In the genomic region with DNA sequence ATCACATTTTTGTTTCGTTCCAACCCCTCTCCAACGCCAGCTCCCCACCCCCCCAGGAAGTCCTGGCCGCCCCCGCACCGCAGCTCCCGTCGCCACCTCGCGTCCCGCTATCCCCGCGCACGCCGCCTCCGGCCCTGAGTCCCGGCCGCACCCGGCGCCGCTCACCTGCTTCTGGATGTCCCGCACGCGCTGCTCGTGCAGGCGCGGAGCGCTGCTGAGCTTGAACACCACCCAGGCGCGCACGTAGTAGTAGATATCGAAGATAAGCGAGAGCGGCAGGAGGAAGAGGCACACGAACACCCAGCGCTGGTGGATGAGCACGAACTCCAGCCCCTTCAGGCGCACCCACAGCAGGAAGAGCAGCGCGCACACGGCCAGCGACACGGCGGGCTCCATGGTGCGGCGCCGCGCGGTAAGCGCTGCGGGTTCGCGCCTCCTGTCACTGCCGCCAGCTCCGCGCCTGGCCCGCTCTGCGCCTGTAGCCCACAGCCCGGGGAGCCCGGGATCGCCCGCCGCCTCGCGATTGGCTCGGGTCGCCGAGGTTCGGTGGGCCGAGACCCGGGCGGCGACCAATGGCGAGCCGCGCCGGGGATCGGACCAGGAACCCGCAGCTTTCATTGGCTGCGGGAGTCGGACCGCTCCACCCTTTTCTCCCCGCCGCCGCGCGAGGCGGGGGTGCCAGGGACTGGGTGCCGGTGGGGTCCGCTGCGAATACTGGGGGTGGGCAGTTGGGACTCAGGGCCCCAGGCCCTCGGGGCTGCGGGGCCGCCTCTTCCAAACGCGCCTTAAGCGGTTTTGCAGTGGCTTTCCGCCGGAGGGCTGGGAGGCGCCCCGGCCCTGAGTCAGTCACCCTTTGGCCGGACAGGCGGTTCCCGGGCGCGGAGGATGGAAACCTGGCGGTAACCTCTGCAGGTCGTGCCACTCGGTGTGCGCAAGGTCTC, we compare ENCODE assay signal across 1 cellular context.
A peak's percentile ranks its signal among the peaks of the same experiment; 100 is the strongest.
TF ChIP-seq lines count a peak whose summit lies in the region.

A gene with protein sequence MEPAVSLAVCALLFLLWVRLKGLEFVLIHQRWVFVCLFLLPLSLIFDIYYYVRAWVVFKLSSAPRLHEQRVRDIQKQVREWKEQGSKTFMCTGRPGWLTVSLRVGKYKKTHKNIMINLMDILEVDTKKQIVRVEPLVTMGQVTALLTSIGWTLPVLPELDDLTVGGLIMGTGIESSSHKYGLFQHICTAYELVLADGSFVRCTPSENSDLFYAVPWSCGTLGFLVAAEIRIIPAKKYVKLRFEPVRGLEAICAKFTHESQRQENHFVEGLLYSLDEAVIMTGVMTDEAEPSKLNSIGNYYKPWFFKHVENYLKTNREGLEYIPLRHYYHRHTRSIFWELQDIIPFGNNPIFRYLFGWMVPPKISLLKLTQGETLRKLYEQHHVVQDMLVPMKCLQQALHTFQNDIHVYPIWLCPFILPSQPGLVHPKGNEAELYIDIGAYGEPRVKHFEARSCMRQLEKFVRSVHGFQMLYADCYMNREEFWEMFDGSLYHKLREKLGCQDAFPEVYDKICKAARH (minus strand): TSS at position 472 of the 941 bp plus-strand sequence. CDS start 76 bp downstream, at position 396.

TF ChIP-seq in GM12878, 131 proteins besides CTCF, POLR2A, EP300 and RAD21 (continued from another document and continues in another):
- TF ChIP-seq ZZZ3 (IDR thresholded peaks at IDR 0.05; ENCODE audit: control insufficient read depth, insufficient read length, low read depth) (no peak), MTA3 (IDR thresholded peaks at IDR 0.05; ENCODE audit: borderline replicate concordance, low read length) (no peak), ESRRA (IDR thresholded peaks at IDR 0.05; ENCODE audit: low read length) (no peak), NR2C1 (IDR thresholded peaks at IDR 0.05) (0 out of 2 replicates have a peak, but pooled peaks have one; percentile 1), SMC3 (IDR thresholded peaks at IDR 0.05; ENCODE audit: borderline replicate concordance, low read length) (no peak), TCF12 (IDR thresholded peaks at IDR 0.05; ENCODE audit: low read depth, low read length) (no peak), NRF1 (conservative IDR thresholded peaks at IDR 0.05; ENCODE audit: low read depth, low read length) (no peak), CHD1 (IDR thresholded peaks at IDR 0.05; ENCODE audit: low read depth, low read length) (no peak), NFYA (IDR thresholded peaks at IDR 0.05; ENCODE audit: borderline replicate concordance, low read depth, low read length) (no peak), MTA2 (IDR thresholded peaks at IDR 0.05; ENCODE audit: low read depth) (no peak), WRNIP1 (IDR thresholded peaks at IDR 0.05; ENCODE audit: borderline replicate concordance, low read depth, low read length) (no peak), IKZF1 (conservative IDR thresholded peaks at IDR 0.05) (peak; percentile 78), FOXM1 (IDR thresholded peaks at IDR 0.05; ENCODE audit: low read depth, low read length) (no peak), PML (IDR thresholded peaks at IDR 0.05; ENCODE audit: low read length) (peak; percentile 80), FOS (IDR thresholded peaks at IDR 0.05; ENCODE audit: borderline replicate concordance, extremely low read depth, insufficient read length) (peak; percentile 29), RAD51 (IDR thresholded peaks at IDR 0.05) (no peak), SMAD5 (IDR thresholded peaks at IDR 0.05; ENCODE audit: low read depth) (peak; percentile 33; the same call in 1 of the 2 replicates), GATAD2B (conservative IDR thresholded peaks at IDR 0.05; ENCODE audit: low read depth) (peak; percentile 77; the same call in 1 of the 2 replicates), SUPT20H (IDR thresholded peaks at IDR 0.05; ENCODE audit: borderline replicate concordance, control insufficient read depth, low read depth, low read length) (no peak), RFX5 (IDR thresholded peaks at IDR 0.05; ENCODE audit: low read depth, low read length) (peak; percentile 72; the same call in 1 of the 2 replicates), ETV6 (conservative IDR thresholded peaks at IDR 0.05 in 1 of 2, IDR thresholded peaks at IDR 0.05 in 1 of 2; ENCODE audit: borderline replicate concordance in 1 of 2, low read depth in 1 of 2) (no peak), KAT2A (conservative IDR thresholded peaks at IDR 0.05; ENCODE audit: control insufficient read depth, low read depth, low read length) (no peak), POLR2AphosphoS2 (IDR thresholded peaks at IDR 0.05; ENCODE audit: low read depth, low read length) (peak; percentile 74; the same call in 1 of the 2 replicates), NFXL1 (IDR thresholded peaks at IDR 0.05; ENCODE audit: borderline replicate concordance) (no peak), CREM (IDR thresholded peaks at IDR 0.05; ENCODE audit: low read depth) (0 out of 2 replicates have a peak, but pooled peaks have one; percentile 6), BACH1 (IDR thresholded peaks at IDR 0.05; ENCODE audit: borderline replicate concordance) (peak; percentile 68; the same call in 1 of the 2 replicates), IKZF2 (IDR thresholded peaks at IDR 0.05) (no peak; a peak in 1 of 4 replicates), RB1 (IDR thresholded peaks at IDR 0.05; ENCODE audit: borderline replicate concordance) (peak; percentile 43; the same call in 1 of the 2 replicates), EGR1 (IDR thresholded peaks at IDR 0.05; ENCODE audit: borderline replicate concordance in 1 of 2, low read depth in 2 of 2, low read length in 2 of 2) (peak in 1 of 2 experiments; percentile 99; a peak in 2 of 3 replicates), SP1 (IDR thresholded peaks at IDR 0.05; ENCODE audit: low read depth, low read length) (peak; percentile 81), POLR2AphosphoS5 (IDR thresholded peaks at IDR 0.05; ENCODE audit: low read length) (peak; percentile 76; the same call in 1 of the 2 replicates), CHD2 (IDR thresholded peaks at IDR 0.05; ENCODE audit: borderline replicate concordance, low read depth, low read length) (peak; percentile 55; the same call in 1 of the 2 replicates), SUZ12 (IDR thresholded peaks at IDR 0.05; ENCODE audit: unreplicated experiment) (no peak)
- TF ChIP-seq, protein P1, sequence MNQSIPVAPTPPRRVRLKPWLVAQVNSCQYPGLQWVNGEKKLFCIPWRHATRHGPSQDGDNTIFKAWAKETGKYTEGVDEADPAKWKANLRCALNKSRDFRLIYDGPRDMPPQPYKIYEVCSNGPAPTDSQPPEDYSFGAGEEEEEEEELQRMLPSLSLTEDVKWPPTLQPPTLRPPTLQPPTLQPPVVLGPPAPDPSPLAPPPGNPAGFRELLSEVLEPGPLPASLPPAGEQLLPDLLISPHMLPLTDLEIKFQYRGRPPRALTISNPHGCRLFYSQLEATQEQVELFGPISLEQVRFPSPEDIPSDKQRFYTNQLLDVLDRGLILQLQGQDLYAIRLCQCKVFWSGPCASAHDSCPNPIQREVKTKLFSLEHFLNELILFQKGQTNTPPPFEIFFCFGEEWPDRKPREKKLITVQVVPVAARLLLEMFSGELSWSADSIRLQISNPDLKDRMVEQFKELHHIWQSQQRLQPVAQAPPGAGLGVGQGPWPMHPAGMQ (IDR thresholded peaks at IDR 0.05; ENCODE audit: borderline replicate concordance) = no peak
- TF ChIP-seq, protein P2, sequence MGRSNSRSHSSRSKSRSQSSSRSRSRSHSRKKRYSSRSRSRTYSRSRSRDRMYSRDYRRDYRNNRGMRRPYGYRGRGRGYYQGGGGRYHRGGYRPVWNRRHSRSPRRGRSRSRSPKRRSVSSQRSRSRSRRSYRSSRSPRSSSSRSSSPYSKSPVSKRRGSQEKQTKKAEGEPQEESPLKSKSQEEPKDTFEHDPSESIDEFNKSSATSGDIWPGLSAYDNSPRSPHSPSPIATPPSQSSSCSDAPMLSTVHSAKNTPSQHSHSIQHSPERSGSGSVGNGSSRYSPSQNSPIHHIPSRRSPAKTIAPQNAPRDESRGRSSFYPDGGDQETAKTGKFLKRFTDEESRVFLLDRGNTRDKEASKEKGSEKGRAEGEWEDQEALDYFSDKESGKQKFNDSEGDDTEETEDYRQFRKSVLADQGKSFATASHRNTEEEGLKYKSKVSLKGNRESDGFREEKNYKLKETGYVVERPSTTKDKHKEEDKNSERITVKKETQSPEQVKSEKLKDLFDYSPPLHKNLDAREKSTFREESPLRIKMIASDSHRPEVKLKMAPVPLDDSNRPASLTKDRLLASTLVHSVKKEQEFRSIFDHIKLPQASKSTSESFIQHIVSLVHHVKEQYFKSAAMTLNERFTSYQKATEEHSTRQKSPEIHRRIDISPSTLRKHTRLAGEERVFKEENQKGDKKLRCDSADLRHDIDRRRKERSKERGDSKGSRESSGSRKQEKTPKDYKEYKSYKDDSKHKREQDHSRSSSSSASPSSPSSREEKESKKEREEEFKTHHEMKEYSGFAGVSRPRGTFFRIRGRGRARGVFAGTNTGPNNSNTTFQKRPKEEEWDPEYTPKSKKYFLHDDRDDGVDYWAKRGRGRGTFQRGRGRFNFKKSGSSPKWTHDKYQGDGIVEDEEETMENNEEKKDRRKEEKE (IDR thresholded peaks at IDR 0.05) = no peak
- TF ChIP-seq, protein P3, sequence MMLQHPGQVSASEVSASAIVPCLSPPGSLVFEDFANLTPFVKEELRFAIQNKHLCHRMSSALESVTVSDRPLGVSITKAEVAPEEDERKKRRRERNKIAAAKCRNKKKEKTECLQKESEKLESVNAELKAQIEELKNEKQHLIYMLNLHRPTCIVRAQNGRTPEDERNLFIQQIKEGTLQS (IDR thresholded peaks at IDR 0.05; ENCODE audit: borderline replicate concordance, extremely low read depth, low read depth, low read length) = no peak
- TF ChIP-seq, protein P4, sequence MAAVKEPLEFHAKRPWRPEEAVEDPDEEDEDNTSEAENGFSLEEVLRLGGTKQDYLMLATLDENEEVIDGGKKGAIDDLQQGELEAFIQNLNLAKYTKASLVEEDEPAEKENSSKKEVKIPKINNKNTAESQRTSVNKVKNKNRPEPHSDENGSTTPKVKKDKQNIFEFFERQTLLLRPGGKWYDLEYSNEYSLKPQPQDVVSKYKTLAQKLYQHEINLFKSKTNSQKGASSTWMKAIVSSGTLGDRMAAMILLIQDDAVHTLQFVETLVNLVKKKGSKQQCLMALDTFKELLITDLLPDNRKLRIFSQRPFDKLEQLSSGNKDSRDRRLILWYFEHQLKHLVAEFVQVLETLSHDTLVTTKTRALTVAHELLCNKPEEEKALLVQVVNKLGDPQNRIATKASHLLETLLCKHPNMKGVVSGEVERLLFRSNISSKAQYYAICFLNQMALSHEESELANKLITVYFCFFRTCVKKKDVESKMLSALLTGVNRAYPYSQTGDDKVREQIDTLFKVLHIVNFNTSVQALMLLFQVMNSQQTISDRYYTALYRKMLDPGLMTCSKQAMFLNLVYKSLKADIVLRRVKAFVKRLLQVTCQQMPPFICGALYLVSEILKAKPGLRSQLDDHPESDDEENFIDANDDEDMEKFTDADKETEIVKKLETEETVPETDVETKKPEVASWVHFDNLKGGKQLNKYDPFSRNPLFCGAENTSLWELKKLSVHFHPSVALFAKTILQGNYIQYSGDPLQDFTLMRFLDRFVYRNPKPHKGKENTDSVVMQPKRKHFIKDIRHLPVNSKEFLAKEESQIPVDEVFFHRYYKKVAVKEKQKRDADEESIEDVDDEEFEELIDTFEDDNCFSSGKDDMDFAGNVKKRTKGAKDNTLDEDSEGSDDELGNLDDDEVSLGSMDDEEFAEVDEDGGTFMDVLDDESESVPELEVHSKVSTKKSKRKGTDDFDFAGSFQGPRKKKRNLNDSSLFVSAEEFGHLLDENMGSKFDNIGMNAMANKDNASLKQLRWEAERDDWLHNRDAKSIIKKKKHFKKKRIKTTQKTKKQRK (IDR thresholded peaks at IDR 0.05; ENCODE audit: low read depth, low read length) = no peak
- TF ChIP-seq, protein P5, sequence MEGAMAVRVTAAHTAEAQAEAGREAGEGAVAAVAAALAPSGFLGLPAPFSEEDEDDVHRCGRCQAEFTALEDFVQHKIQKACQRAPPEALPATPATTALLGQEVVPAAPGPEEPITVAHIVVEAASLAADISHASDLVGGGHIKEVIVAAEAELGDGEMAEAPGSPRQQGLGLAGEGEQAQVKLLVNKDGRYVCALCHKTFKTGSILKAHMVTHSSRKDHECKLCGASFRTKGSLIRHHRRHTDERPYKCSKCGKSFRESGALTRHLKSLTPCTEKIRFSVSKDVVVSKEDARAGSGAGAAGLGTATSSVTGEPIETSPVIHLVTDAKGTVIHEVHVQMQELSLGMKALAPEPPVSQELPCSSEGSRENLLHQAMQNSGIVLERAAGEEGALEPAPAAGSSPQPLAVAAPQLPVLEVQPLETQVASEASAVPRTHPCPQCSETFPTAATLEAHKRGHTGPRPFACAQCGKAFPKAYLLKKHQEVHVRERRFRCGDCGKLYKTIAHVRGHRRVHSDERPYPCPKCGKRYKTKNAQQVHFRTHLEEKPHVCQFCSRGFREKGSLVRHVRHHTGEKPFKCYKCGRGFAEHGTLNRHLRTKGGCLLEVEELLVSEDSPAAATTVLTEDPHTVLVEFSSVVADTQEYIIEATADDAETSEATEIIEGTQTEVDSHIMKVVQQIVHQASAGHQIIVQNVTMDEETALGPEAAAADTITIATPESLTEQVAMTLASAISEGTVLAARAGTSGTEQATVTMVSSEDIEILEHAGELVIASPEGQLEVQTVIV (IDR thresholded peaks at IDR 0.05; ENCODE audit: borderline replicate concordance, partially characterized antibody) = peak; percentile 45
- TF ChIP-seq, protein P6, sequence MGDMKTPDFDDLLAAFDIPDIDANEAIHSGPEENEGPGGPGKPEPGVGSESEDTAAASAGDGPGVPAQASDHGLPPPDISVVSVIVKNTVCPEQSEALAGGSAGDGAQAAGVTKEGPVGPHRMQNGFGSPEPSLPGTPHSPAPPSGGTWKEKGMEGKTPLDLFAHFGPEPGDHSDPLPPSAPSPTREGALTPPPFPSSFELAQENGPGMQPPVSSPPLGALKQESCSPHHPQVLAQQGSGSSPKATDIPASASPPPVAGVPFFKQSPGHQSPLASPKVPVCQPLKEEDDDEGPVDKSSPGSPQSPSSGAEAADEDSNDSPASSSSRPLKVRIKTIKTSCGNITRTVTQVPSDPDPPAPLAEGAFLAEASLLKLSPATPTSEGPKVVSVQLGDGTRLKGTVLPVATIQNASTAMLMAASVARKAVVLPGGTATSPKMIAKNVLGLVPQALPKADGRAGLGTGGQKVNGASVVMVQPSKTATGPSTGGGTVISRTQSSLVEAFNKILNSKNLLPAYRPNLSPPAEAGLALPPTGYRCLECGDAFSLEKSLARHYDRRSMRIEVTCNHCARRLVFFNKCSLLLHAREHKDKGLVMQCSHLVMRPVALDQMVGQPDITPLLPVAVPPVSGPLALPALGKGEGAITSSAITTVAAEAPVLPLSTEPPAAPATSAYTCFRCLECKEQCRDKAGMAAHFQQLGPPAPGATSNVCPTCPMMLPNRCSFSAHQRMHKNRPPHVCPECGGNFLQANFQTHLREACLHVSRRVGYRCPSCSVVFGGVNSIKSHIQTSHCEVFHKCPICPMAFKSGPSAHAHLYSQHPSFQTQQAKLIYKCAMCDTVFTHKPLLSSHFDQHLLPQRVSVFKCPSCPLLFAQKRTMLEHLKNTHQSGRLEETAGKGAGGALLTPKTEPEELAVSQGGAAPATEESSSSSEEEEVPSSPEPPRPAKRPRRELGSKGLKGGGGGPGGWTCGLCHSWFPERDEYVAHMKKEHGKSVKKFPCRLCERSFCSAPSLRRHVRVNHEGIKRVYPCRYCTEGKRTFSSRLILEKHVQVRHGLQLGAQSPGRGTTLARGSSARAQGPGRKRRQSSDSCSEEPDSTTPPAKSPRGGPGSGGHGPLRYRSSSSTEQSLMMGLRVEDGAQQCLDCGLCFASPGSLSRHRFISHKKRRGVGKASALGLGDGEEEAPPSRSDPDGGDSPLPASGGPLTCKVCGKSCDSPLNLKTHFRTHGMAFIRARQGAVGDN (IDR thresholded peaks at IDR 0.05) = no peak; the same call in 1 of the 2 replicates
